In genomic region chr1:96966536-96967138, GRCh38 we compare ENCODE assay signal across 8 cellular contexts.
DNase-seq lines count a peak whose midpoint lies in the region; ATAC-seq and TF ChIP-seq lines count a peak whose summit lies in the region.

No MANE protein-coding gene starts in this region.

- peak; percentile 88 for ATAC-seq in GM19351 (IDR thresholded peaks at IDR 0.05; ENCODE audit: unreplicated experiment)
- ATAC-seq in HG03457 (IDR thresholded peaks at IDR 0.05; ENCODE audit: unreplicated experiment): peak; percentile 72

- no peak overlapping the region for H3K27ac Mint-ChIP-seq in endodermal cell

- no peak overlapping the region for H3K4me3 Mint-ChIP-seq in endodermal cell

- no peaks in the 10 kb centered on the region for H3K4me1 Mint-ChIP-seq in endodermal cell

- no peaks in the 10 kb centered on the region for H3K36me3 ChIP-seq in endodermal cell (ENCODE audit: control insufficient read depth, insufficient read depth, low read length)

- H3K27me3 Mint-ChIP-seq in endodermal cell (ENCODE audit: insufficient read depth): peaks cover 3% of the 10 kb centered on the region

- peak; percentile 68 for DNase-seq in COLO668 (lab: John Stamatoyannopoulos, UW; ENCODE audit: unreplicated experiment)
- DNase-seq in NCI-H82 (lab: John Stamatoyannopoulos, UW): peak; percentile 80
- peak; percentile 34 to 57 for DNase-seq in activated CD8-positive, alpha-beta memory T cell treated with anti-CD3 and anti-CD28 coated beads for 1 hour (ENCODE audit: extremely low read depth in 1 of 2, low read depth in 1 of 2)
- DNase-seq in endodermal cell: peak; percentile 92
- peak; percentile 65 for DNase-seq in middle frontal gyrus (ENCODE audit: extremely low spot score, low spot score)
- peak; percentile 56 for DNase-seq in stimulated activated CD8-positive, alpha-beta memory T cell treated with anti-CD3 and anti-CD28 coated beads, Interleukin-4, amount 100 ng/mL, for 24 hours (ENCODE audit: low read depth)

- no peak overlapping the region for H3K27ac ChIP-seq in endodermal cell (ENCODE audit: low read depth, low read length)

- no peaks in the 10 kb centered on the region for H3K27me3 ChIP-seq in endodermal cell (ENCODE audit: control insufficient read depth, insufficient read depth, low read length, poor library complexity, severe bottlenecking)

- H3K4me3 ChIP-seq in endodermal cell (ENCODE audit: low read length): no peak overlapping the region

- no peaks in the 10 kb centered on the region for H3K9me3 Mint-ChIP-seq in endodermal cell

- H3K4me1 ChIP-seq in endodermal cell (ENCODE audit: control insufficient read depth, insufficient read depth, low read length): no peaks in the 10 kb centered on the region

- WGBS in endodermal cell (ENCODE audit: insufficient coverage in 1 of 2, insufficient read length in 1 of 2), 2 experiments: 69 to 86% methylated on average over 4 to 15 of the region's 15 CpGs

- H3K9me3 ChIP-seq in endodermal cell (ENCODE audit: control insufficient read depth, low read length): no peaks in the 10 kb centered on the region

- H3K9ac ChIP-seq in endodermal cell (ENCODE audit: extremely low read depth, low read length, poor library complexity, severe bottlenecking): no peak overlapping the region

- TF ChIP-seq CTCF in endodermal cell (conservative IDR thresholded peaks at IDR 0.05): peak; percentile 98

- H3K36me3 Mint-ChIP-seq in endodermal cell (ENCODE audit: low read depth): no peaks in the 10 kb centered on the region
